ENCODE assay signal across 1 cellular context in the genomic region with DNA sequence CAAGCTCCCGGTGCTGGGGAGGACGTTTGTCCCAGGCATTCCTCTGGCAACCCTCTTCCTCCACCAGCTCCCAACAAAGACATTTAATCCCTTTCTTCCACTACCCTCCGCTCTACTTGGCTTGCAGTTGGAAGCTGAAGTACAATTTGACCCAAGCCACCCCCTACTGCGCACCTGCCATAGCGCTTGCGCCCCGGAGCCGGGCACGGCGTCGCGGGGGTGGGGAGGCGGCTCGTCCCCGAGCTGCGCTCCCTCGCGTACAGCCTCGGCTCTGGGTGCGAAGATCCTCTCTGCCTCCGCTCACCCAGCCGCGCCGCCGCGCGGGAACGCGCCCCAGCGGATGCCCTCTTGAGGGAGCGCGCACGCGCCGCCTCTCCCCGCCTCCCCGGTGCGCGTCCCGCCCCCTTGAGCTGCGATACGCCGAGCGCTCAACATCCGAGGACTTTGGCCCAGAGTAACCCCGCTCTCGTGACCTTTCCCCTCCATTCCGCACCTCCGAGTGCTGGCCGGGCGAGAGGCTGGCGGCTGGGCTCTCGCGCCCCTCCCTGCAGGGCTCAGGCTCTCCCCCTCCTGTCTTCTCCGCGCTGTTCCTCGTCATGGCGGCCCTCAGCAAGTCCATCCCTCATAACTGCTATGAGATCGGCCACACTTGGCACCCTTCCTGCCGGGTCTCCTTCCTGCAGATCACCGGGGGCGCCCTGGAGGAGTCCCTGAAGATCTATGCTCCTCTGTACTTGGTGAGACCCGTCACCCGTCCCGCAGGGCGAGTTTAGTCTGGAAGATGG.
TF ChIP-seq lines count a peak whose summit lies in the region.

A gene (plus strand): TSS at position 485 of the 785 bp plus-strand sequence. CDS start 112 bp downstream, at position 597.

TF ChIP-seq in A549, 52 proteins besides CTCF, POLR2A, EP300 and RAD21 (continued from another document):
- TF ChIP-seq, protein P1, sequence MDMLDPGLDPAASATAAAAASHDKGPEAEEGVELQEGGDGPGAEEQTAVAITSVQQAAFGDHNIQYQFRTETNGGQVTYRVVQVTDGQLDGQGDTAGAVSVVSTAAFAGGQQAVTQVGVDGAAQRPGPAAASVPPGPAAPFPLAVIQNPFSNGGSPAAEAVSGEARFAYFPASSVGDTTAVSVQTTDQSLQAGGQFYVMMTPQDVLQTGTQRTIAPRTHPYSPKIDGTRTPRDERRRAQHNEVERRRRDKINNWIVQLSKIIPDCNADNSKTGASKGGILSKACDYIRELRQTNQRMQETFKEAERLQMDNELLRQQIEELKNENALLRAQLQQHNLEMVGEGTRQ (IDR thresholded peaks at IDR 0.05), result peak; percentile 47; the same call in 1 of the 2 replicates
- TF ChIP-seq JUN (IDR thresholded peaks at IDR 0.05) (peak in 1 of 2 experiments; percentile 82; a peak in 2 of 5 replicates), SMC3 (IDR thresholded peaks at IDR 0.05) (0 out of 3 replicates have a peak, but pooled peaks have one; percentile 25), RCOR1 (IDR thresholded peaks at IDR 0.05; ENCODE audit: low read depth, low read length) (no peak)
- TF ChIP-seq, protein P2, sequence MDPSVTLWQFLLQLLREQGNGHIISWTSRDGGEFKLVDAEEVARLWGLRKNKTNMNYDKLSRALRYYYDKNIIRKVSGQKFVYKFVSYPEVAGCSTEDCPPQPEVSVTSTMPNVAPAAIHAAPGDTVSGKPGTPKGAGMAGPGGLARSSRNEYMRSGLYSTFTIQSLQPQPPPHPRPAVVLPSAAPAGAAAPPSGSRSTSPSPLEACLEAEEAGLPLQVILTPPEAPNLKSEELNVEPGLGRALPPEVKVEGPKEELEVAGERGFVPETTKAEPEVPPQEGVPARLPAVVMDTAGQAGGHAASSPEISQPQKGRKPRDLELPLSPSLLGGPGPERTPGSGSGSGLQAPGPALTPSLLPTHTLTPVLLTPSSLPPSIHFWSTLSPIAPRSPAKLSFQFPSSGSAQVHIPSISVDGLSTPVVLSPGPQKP (IDR thresholded peaks at IDR 0.05; ENCODE audit: low read depth, low read length), result no peak
- TF ChIP-seq, protein P3, sequence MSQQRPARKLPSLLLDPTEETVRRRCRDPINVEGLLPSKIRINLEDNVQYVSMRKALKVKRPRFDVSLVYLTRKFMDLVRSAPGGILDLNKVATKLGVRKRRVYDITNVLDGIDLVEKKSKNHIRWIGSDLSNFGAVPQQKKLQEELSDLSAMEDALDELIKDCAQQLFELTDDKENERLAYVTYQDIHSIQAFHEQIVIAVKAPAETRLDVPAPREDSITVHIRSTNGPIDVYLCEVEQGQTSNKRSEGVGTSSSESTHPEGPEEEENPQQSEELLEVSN (IDR thresholded peaks at IDR 0.05; ENCODE audit: borderline replicate concordance, low read depth), result peak; percentile 88
